ENCODE assay signal across 32 cellular contexts in the genomic region with DNA sequence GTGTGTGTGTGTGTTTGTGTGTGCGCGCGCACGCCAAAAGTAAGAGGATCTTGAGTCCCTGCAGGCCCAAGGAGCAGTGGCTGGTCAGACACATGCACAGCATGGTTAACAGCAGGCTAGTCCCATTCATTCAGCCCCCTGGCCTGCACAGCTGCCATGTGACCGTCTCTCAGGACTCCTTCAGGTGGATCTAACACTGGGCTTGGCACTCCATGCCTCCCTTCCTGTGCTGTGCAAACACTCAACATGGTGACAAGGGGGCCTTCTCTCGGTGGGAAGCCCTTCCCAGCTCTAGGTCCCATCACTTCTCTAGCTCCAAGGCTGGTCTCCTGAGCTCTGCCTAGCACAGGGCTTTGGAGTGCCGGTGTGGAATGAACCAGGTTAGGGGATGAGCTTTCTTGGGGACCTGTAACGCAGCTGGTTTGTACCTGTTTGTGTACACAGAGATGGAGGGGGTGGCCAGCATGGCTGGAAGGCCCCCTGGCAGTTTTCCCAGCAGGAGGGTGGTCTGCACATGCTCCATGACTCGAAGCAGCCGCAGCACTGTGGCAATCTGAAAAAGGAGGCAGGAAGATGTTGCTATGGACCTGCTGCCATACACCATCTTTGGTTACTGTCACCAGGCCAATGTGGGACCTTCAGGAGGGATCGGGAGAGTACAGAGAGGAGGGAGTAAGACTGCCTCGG.
A peak's percentile ranks its signal among the peaks of the same experiment; 100 is the strongest.
DNase-seq lines count a peak whose midpoint lies in the region; ATAC-seq, FAIRE-seq and TF ChIP-seq lines count a peak whose summit lies in the region.
"Had no signal": no experiment of that assay in that cellular context is flagged by ENCODE, and none has a peak within 500 bp of the region (broad histone marks: within the 10 kb centered on the region; RNA-seq: fewer than 3 reads in every experiment).

No MANE protein-coding gene starts in this region.

- H4K91ac ChIP-seq in trophoblast cell (ENCODE audit: low read depth, low read length), result no peak overlapping the region

- CTCF ChIA-PET in HepG2 (lab: Yijun Ruan, JAX; ENCODE audit: low intra/inter-chr PET ratio, low total read pairs), result no interaction called here

- H3K36me3 ChIP-seq in HepG2 (replicated peaks in 1 of 2; ENCODE audit: control insufficient read depth in 1 of 2, insufficient read depth in 2 of 2, low read length in 2 of 2) (no peaks in the 10 kb centered on the region), right lobe of liver (no peaks in the 10 kb centered on the region), trophoblast cell (ENCODE audit: control insufficient read depth in 1 of 2, insufficient read depth in 2 of 2, low read length in 2 of 2) (no peaks in the 10 kb centered on the region)
- H3K36me3 ChIP-seq: BE2C, SJCRH30 had no signal

- H4K12ac ChIP-seq in trophoblast cell (ENCODE audit: low read depth, low read length), result no peak overlapping the region

- H2AK5ac ChIP-seq in trophoblast cell (ENCODE audit: low read length), result no peak overlapping the region

- in situ Hi-C loops in HepG2 (cut with HindIII; ENCODE audit: extremely low pct_ligation_motif_present, low pct_unique_long_range_greater_than_20kb), result no loop called here

- no peaks in the 10 kb centered on the region for H3K79me2 ChIP-seq in HepG2 (ENCODE audit: insufficient read depth, low read length)
- H3K79me2 ChIP-seq in trophoblast cell (ENCODE audit: control insufficient read depth, insufficient read depth, low read length, poor library complexity), result no peaks in the 10 kb centered on the region

- H3K79me1 ChIP-seq in trophoblast cell (ENCODE audit: low read length), result no peaks in the 10 kb centered on the region

- peak; percentile 46 for ATAC-seq in HepG2
- no peak for ATAC-seq in right lobe of liver
- no peak for ATAC-seq in right cardiac atrium
- ATAC-seq: GM12878, PC-3, Right ventricle myocardium inferior, SK-N-SH treated with all-trans-retinoic acid at 6 μM for 48 hours had no signal

- no peak overlapping the region for H4K8ac ChIP-seq in trophoblast cell (ENCODE audit: low read depth, low read length)

- no peak for TF ChIP-seq CTCF in HepG2 (CRISPR knock-in tag; IDR thresholded peaks at IDR 0.05)
- TF ChIP-seq CTCF in right lobe of liver (IDR thresholded peaks at IDR 0.05), result no peak
- TF ChIP-seq CTCF in glutamatergic neuron (IDR thresholded peaks at IDR 0.05; ENCODE audit: partially characterized antibody, unreplicated experiment), result no peak

- 40% methylated on average over 11 of the region's 12 CpGs for WGBS in HepG2 (ENCODE audit: low lambda C conversion rate)
- WGBS in right lobe of liver (ENCODE audit: insufficient coverage, low coverage, low lambda C conversion rate, missing lambda C conversion rate), result 61% methylated on average over 5 of the region's 12 CpGs
- no CpG with 5 or more reads among the region's 12 CpGs for WGBS in trophoblast cell (ENCODE audit: extremely low coverage, insufficient coverage, insufficient read length)
- WGBS in right cardiac atrium, result 71% methylated on average over 12 of the region's 12 CpGs

- H3K4ac ChIP-seq in trophoblast cell (ENCODE audit: low read depth, low read length), result no peak overlapping the region

- no peak for FAIRE-seq in HepG2 (lab: Jason Lieb, UNC)
- FAIRE-seq: GM12878 had no signal

- no peaks in the 10 kb centered on the region for H3K36me3 Mint-ChIP-seq in glutamatergic neuron (ENCODE audit: unreplicated experiment)
- H3K36me3 Mint-ChIP-seq: CD14-positive monocyte; CD8-positive, alpha-beta memory T cell had no signal

- H3K27me3 ChIP-seq in HepG2 (ENCODE audit: control insufficient read depth in 1 of 2, insufficient read depth in 2 of 2, low read length in 2 of 2) (peaks cover 4 to 21% of the 10 kb centered on the region in 2 experiments; a peak in 2 of 5 replicates), right lobe of liver (no peaks in the 10 kb centered on the region), trophoblast cell (ENCODE audit: insufficient read depth, low read length) (no peaks in the 10 kb centered on the region), right cardiac atrium (ENCODE audit: control insufficient read depth, insufficient read depth) (no peaks in the 10 kb centered on the region)
- H3K27me3 ChIP-seq: BE2C, SJCRH30 had no signal

- no peak overlapping the region for H2BK120ac ChIP-seq in trophoblast cell (ENCODE audit: insufficient read depth, low read length, poor library complexity)

- H3K18ac ChIP-seq in trophoblast cell (ENCODE audit: low read length), result no peak overlapping the region

- no peaks in the 10 kb centered on the region for H3K4me1 ChIP-seq in HepG2 (ENCODE audit: insufficient read depth, low read length)
- no peaks in the 10 kb centered on the region for H3K4me1 ChIP-seq in right lobe of liver
- no peaks in the 10 kb centered on the region for H3K4me1 ChIP-seq in trophoblast cell (ENCODE audit: control insufficient read depth in 1 of 2, insufficient read depth in 2 of 2, low read length in 2 of 2)
- H3K4me1 ChIP-seq in right cardiac atrium (ENCODE audit: control insufficient read depth, insufficient read depth, low read length), result no peaks in the 10 kb centered on the region
- H3K4me1 ChIP-seq: BE2C, SJCRH30 had no signal

- DNase-seq in NCI-H1105 (lab: John Stamatoyannopoulos, UW) (peak; percentile 2), NCI-H1105 treated with DMSO at 0.1 percent for 48 hours (lab: John Stamatoyannopoulos, UW) (no peak), HepG2 (ENCODE audit: low spot score) (no peak), right lobe of liver (no peak), glutamatergic neuron (no peak), trophoblast cell (no peak), right cardiac atrium (no peak)
- DNase-seq: ACHN; BE2C; CD8-positive, alpha-beta memory T cell; DMS 273 treated with DMSO at 0.1 percent for 48 hours; DMS79; EL; GDM1; GM23248; HCEC 1CT; Kasumi-1; NCI-H1092 treated with DMSO at 0.1 percent for 48 hours; NCI-H1694; NCI-H2029 treated with DMSO at 0.1 percent for 48 hours; NCI-H2227 treated with DMSO at 0.1 percent for 48 hours; NCI-H510A treated with DMSO at 0.1 percent for 48 hours; NCI-H748 treated with DMSO at 0.1 percent for 48 hours; NK-92 treated with Interleukin-12 subunit alpha and Interleukin-12 subunit beta, amount 100 ng/mL, for 24 hours; PC-3; SJCRH30 had no signal

- intact Hi-C loops in HepG2 (cut with micrococcal nuclease; ENCODE audit: unreplicated experiment), result no loop called here
- intact Hi-C loops in right lobe of liver (cut with DNase I), result no loop called here
- intact Hi-C loops in right cardiac atrium (cut with DNase I), result no loop called here

- no peaks in the 10 kb centered on the region for H4K20me1 ChIP-seq in HepG2 (ENCODE audit: insufficient read depth, low read length)

- H3K4me3 Mint-ChIP-seq in glutamatergic neuron (ENCODE audit: unreplicated experiment), result no peak overlapping the region
- H3K4me3 Mint-ChIP-seq: CD14-positive monocyte; CD8-positive, alpha-beta memory T cell had no signal

- POLR2A ChIA-PET in HepG2 (lab: Yijun Ruan, JAX), result no interaction called here

- TF ChIP-seq RAD21 in HepG2 (CRISPR knock-in tag; IDR thresholded peaks at IDR 0.05), result no peak

- H3K14ac ChIP-seq in trophoblast cell (ENCODE audit: low read length), result no peak overlapping the region

- no peak overlapping the region for H3K9ac ChIP-seq in HepG2 (ENCODE audit: insufficient read depth, low read depth, low read length)
- H3K9ac ChIP-seq in trophoblast cell (ENCODE audit: low read length), result no peak overlapping the region
- H3K9ac ChIP-seq: GM23248 had no signal

- H3K27ac Mint-ChIP-seq in glutamatergic neuron (ENCODE audit: unreplicated experiment), result peak overlapping the region; percentile 60
- H3K27ac Mint-ChIP-seq: CD8-positive, alpha-beta memory T cell had no signal

- no TSS peak for BruUV-seq in HepG2 (replicated peaks; lab: Mats Ljungman, UMichigan)

- H3K4me2 ChIP-seq in HepG2 (ENCODE audit: low read depth, low read length) (no peak overlapping the region), trophoblast cell (ENCODE audit: low read length) (no peak overlapping the region)

- TF ChIP-seq EP300 in HepG2 (IDR thresholded peaks at IDR 0.05; ENCODE audit: low read depth in 2 of 2, low read length in 2 of 2) (no peak), HepG2 (CRISPR knock-in tag; IDR thresholded peaks at IDR 0.05; ENCODE audit: borderline replicate concordance) (no peak)

- no peak for TF ChIP-seq POLR2A in HepG2 (IDR thresholded peaks at IDR 0.05; ENCODE audit: insufficient read depth in 1 of 2, low read depth in 2 of 2, low read length in 2 of 2)
- TF ChIP-seq POLR2A in right lobe of liver (IDR thresholded peaks at IDR 0.05), result no peak

- H3K9me3 ChIP-seq in HepG2 (ENCODE audit: low read length) (no peaks in the 10 kb centered on the region), right lobe of liver (no peaks in the 10 kb centered on the region), trophoblast cell (ENCODE audit: insufficient read depth, low read depth, low read length) (peaks cover 5% of the 10 kb centered on the region), right cardiac atrium (ENCODE audit: control insufficient read depth, low read length) (no peaks in the 10 kb centered on the region)
- H3K9me3 ChIP-seq: BE2C, SJCRH30 had no signal

- peaks cover 10% of the 10 kb centered on the region for H3K27me3 Mint-ChIP-seq in glutamatergic neuron (ENCODE audit: unreplicated experiment)

- H3K27ac ChIP-seq in HepG2 (ENCODE audit: extremely low read length, insufficient read depth, low read length) (no peak overlapping the region), right lobe of liver (no peak overlapping the region), trophoblast cell (ENCODE audit: low read depth, low read length) (no peak overlapping the region), right cardiac atrium (ENCODE audit: low read length) (no peak overlapping the region)
- H3K27ac ChIP-seq: 22Rv1, GM23248, HL-60, SJCRH30 had no signal

- H2AFZ ChIP-seq in HepG2 (ENCODE audit: low read length), result no peak overlapping the region
- H2AFZ ChIP-seq in trophoblast cell (ENCODE audit: insufficient read depth, low read length, poor library complexity), result no peak overlapping the region
- H2AFZ ChIP-seq: GM23248 had no signal

- no peak overlapping the region for H2BK12ac ChIP-seq in trophoblast cell (ENCODE audit: low read length)

- peaks cover 13% of the 10 kb centered on the region for H3K9me3 Mint-ChIP-seq in glutamatergic neuron (ENCODE audit: unreplicated experiment)

- H3K4me3 ChIP-seq in HepG2 (replicated peaks in 1 of 3; ENCODE audit: insufficient read depth in 1 of 3, low read depth in 2 of 3, low read length in 3 of 3), result no peak overlapping the region
- no peak overlapping the region for H3K4me3 ChIP-seq in right lobe of liver
- no peak overlapping the region for H3K4me3 ChIP-seq in trophoblast cell (ENCODE audit: low read depth, low read length)
- H3K4me3 ChIP-seq in right cardiac atrium (ENCODE audit: low read length), result no peak overlapping the region
- H3K4me3 ChIP-seq: GM12878, GM23248, SJCRH30 had no signal

- H2BK5ac ChIP-seq in trophoblast cell (ENCODE audit: low read depth, low read length, poor library complexity), result no peak overlapping the region

- no peak overlapping the region for H3K23ac ChIP-seq in trophoblast cell (ENCODE audit: low read length)

- H3K4me1 Mint-ChIP-seq in glutamatergic neuron (ENCODE audit: low read depth, unreplicated experiment), result peaks cover 11% of the 10 kb centered on the region
- H3K4me1 Mint-ChIP-seq: CD14-positive monocyte; CD8-positive, alpha-beta memory T cell had no signal

TF ChIP-seq in HepG2, 621 proteins besides CTCF, POLR2A, EP300 and RAD21 (continues in another document):
- TF ChIP-seq RARA (CRISPR knock-in tag; IDR thresholded peaks at IDR 0.05) (no peak), MAFF (IDR thresholded peaks at IDR 0.05; ENCODE audit: low read depth, low read length) (no peak)
